32 cellular contexts compared by ENCODE assay signal in genomic region chr7:63113713-63114285, GRCh38.
"Had no signal": no experiment of that assay in that cellular context is flagged by ENCODE, and none has a peak within 500 bp of the region (broad histone marks: within the 10 kb centered on the region; RNA-seq: fewer than 3 reads in every experiment).

No MANE protein-coding gene starts in this region.

- H3K27me3 ChIP-seq: adrenal gland, ascending aorta, breast epithelium, cardiac muscle cell, esophagus squamous epithelium had no signal

- H3K27me3 Mint-ChIP-seq: activated CD4-positive, alpha-beta memory T cell treated with anti-CD3 and anti-CD28 coated beads, Interleukin-2, amount 10 ng/mL, durations not matched to agents 7 days and 5 days; activated CD4-positive, alpha-beta T cell treated with anti-CD3 and anti-CD28 coated beads for 36 hours; activated CD4-positive, alpha-beta T cell treated with anti-CD3 and anti-CD28 coated beads, Interleukin-2, amount 10 ng/mL, durations not matched to agents 7 days and 5 days; activated naive CD4-positive, alpha-beta T cell treated with anti-CD3 and anti-CD28 coated beads, Interleukin-2, amount 50 U/mL, for 24 hours; activated naive CD8-positive, alpha-beta T cell treated with anti-CD3 and anti-CD28 coated beads for 36 hours; activated naive CD8-positive, alpha-beta T cell treated with anti-CD3 and anti-CD28 coated beads, Interleukin-2, amount 50 U/mL, for 24 hours; brain; central memory CD8-positive, alpha-beta T cell; effector memory CD8-positive, alpha-beta T cell had no signal

- H3K27ac ChIP-seq: adrenal gland, ascending aorta, breast epithelium, cardiac muscle cell, epithelial cell of prostate, esophagus squamous epithelium, gastroesophageal sphincter had no signal

- H3K4me1 ChIP-seq: adrenal gland, ascending aorta, breast epithelium, esophagus squamous epithelium, gastroesophageal sphincter had no signal

- H3K36me3 Mint-ChIP-seq: brain had no signal

- H3K36me3 ChIP-seq: adrenal gland, ascending aorta, breast epithelium, cardiac muscle cell, esophagus squamous epithelium, gastroesophageal sphincter had no signal

- H3K4me3 ChIP-seq: adrenal gland, ascending aorta, breast epithelium, cardiac muscle cell, esophagus squamous epithelium, gastroesophageal sphincter had no signal

- H3K4me3 Mint-ChIP-seq: activated CD4-positive, alpha-beta memory T cell treated with anti-CD3 and anti-CD28 coated beads, Interleukin-2, amount 10 ng/mL, durations not matched to agents 7 days and 5 days; activated CD4-positive, alpha-beta T cell treated with anti-CD3 and anti-CD28 coated beads for 36 hours; activated CD4-positive, alpha-beta T cell treated with anti-CD3 and anti-CD28 coated beads, Interleukin-2, amount 10 ng/mL, durations not matched to agents 7 days and 5 days; activated naive CD4-positive, alpha-beta T cell treated with anti-CD3 and anti-CD28 coated beads for 36 hours; activated naive CD4-positive, alpha-beta T cell treated with anti-CD3 and anti-CD28 coated beads, Interleukin-2, amount 50 U/mL, for 24 hours; activated naive CD8-positive, alpha-beta T cell treated with anti-CD3 and anti-CD28 coated beads for 36 hours; activated naive CD8-positive, alpha-beta T cell treated with anti-CD3 and anti-CD28 coated beads, Interleukin-2, amount 50 U/mL, for 24 hours; activated T-cell treated with anti-CD3 and anti-CD28 coated beads, Interleukin-2, amount 50 U/mL, for 4 hours; activated T-helper 1 cell treated with anti-CD3 and anti-CD28 coated beads, Interleukin-12 subunit alpha, Interleukin-12 subunit beta, Interleukin-2, Interleukin-4 antibody, amounts not matched to agents 30 ng/mL and 10 ng/mL and 1 ng/mL, durations not matched to agents 14 hours and 24 hours and 36 hours; brain; central memory CD8-positive, alpha-beta T cell; effector memory CD8-positive, alpha-beta T cell had no signal

- H3K27ac Mint-ChIP-seq: activated CD4-positive, alpha-beta memory T cell treated with anti-CD3 and anti-CD28 coated beads, Interleukin-2, amount 10 ng/mL, durations not matched to agents 7 days and 5 days; activated CD4-positive, alpha-beta T cell treated with anti-CD3 and anti-CD28 coated beads for 36 hours; activated CD4-positive, alpha-beta T cell treated with anti-CD3 and anti-CD28 coated beads, Interleukin-2, amount 10 ng/mL, durations not matched to agents 7 days and 5 days; activated naive CD4-positive, alpha-beta T cell treated with anti-CD3 and anti-CD28 coated beads for 36 hours; activated naive CD4-positive, alpha-beta T cell treated with anti-CD3 and anti-CD28 coated beads, Interleukin-2, amount 50 U/mL, for 24 hours; activated naive CD8-positive, alpha-beta T cell treated with anti-CD3 and anti-CD28 coated beads for 36 hours; activated naive CD8-positive, alpha-beta T cell treated with anti-CD3 and anti-CD28 coated beads, Interleukin-2, amount 50 U/mL, for 24 hours; activated T-helper 1 cell treated with anti-CD3 and anti-CD28 coated beads, Interleukin-12 subunit alpha, Interleukin-12 subunit beta, Interleukin-2, Interleukin-4 antibody, amounts not matched to agents 30 ng/mL and 10 ng/mL and 1 ng/mL, durations not matched to agents 14 hours and 24 hours and 36 hours; activated T-helper 2 cell treated with anti-CD3 and anti-CD28 coated beads, Interferon-gamma antibody, Interleukin-2, Interleukin-4, amounts not matched to agents 10 μg/mL and 5 μg/mL and 100 μg/mL, durations not matched to agents 14 hours and 24 hours and 36 hours; brain; effector memory CD8-positive, alpha-beta T cell had no signal

- H3K9me3 ChIP-seq: adrenal gland had no signal

- H3K4me1 Mint-ChIP-seq: activated CD4-positive, alpha-beta memory T cell treated with anti-CD3 and anti-CD28 coated beads, Interleukin-2, amount 10 ng/mL, durations not matched to agents 7 days and 5 days; activated CD4-positive, alpha-beta T cell treated with anti-CD3 and anti-CD28 coated beads for 36 hours; activated CD4-positive, alpha-beta T cell treated with anti-CD3 and anti-CD28 coated beads, Interleukin-2, amount 10 ng/mL, durations not matched to agents 7 days and 5 days; activated naive CD4-positive, alpha-beta T cell treated with anti-CD3 and anti-CD28 coated beads, Interleukin-2, amount 50 U/mL, for 24 hours; activated naive CD8-positive, alpha-beta T cell treated with anti-CD3 and anti-CD28 coated beads for 36 hours; activated naive CD8-positive, alpha-beta T cell treated with anti-CD3 and anti-CD28 coated beads, Interleukin-2, amount 50 U/mL, for 24 hours; brain; central memory CD8-positive, alpha-beta T cell had no signal

- ATAC-seq: activated CD4-positive, alpha-beta T cell treated with anti-CD3 and anti-CD28 coated beads for 36 hours; activated naive CD8-positive, alpha-beta T cell treated with anti-CD3 and anti-CD28 coated beads, Interleukin-2, amount 50 U/mL, for 24 hours; activated T-cell treated with anti-CD3 and anti-CD28 coated beads, Interleukin-2, amount 50 U/mL, for 4 hours; effector memory CD8-positive, alpha-beta T cell; gastroesophageal sphincter had no signal

- DNase-seq: activated CD4-positive, alpha-beta memory T cell treated with anti-CD3 and anti-CD28 coated beads, Interleukin-2, amount 10 ng/mL, durations not matched to agents 7 days and 5 days; activated CD4-positive, alpha-beta T cell treated with anti-CD3 and anti-CD28 coated beads for 36 hours; activated CD4-positive, alpha-beta T cell treated with anti-CD3 and anti-CD28 coated beads, Interleukin-2, amount 10 ng/mL, durations not matched to agents 7 days and 5 days; activated CD4-positive, alpha-beta T cell treated with anti-CD3 and anti-CD28 coated beads, Interleukin-2, amount 50 U/mL, for 4 hours; activated CD4-positive, CD25-positive, alpha-beta regulatory T cell; activated CD4-positive, CD25-positive, alpha-beta regulatory T cell treated with anti-CD3 and anti-CD28 coated beads, Interleukin-2, amount 50 U/mL, for 72 hours; activated CD8-positive, alpha-beta memory T cell treated with anti-CD3 and anti-CD28 coated beads, Interleukin-2, amount 50 U/mL, for 48 hours; activated effector memory CD4-positive, alpha-beta T cell treated with anti-CD3 and anti-CD28 coated beads, Interleukin-2, amount 50 U/mL, for 16 hours; activated naive CD4-positive, alpha-beta T cell treated with anti-CD3 and anti-CD28 coated beads for 36 hours; activated naive CD8-positive, alpha-beta T cell treated with anti-CD3 and anti-CD28 coated beads for 36 hours; activated naive CD8-positive, alpha-beta T cell treated with anti-CD3 and anti-CD28 coated beads, Interleukin-2, amount 50 U/mL, for 24 hours; activated T-cell treated with anti-CD3 and anti-CD28 coated beads for 4 hours; activated T-cell treated with anti-CD3 and anti-CD28 coated beads, Interleukin-2, amount 50 U/mL, for 4 hours; adrenal gland; amygdala; cortex of kidney; dermis blood vessel endothelial cell; effector CD4-positive, alpha-beta T cell; effector memory CD8-positive, alpha-beta T cell; esophagus squamous epithelium; foreskin melanocyte; T-helper 2 cell had no signal
